In the genomic region with DNA sequence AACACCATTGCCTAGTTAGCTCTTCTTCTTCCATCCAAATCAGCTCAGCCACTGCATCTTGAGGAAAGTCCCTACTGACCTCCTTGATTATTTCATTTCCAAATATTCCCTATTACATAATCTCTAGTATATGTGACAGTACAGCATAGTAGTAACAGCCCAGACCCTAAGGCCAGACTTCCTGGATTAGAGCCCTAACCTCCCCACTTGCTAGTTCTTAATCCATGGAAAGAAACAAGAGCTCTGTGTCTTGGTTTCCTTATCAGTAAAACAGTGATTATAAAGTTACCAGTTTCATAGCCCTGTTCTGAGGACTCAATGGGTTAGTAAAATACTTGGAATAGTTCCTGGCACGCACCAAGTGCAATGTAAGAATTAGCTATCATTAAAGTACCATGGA, we compare ENCODE assay signal across 18 cellular contexts.
DNase-seq lines count a peak whose midpoint lies in the region; TF ChIP-seq lines count a peak whose summit lies in the region.
"Had no signal": no experiment of that assay in that cellular context is flagged by ENCODE, and none has a peak within 500 bp of the region (broad histone marks: within the 10 kb centered on the region; RNA-seq: fewer than 3 reads in every experiment).

No MANE protein-coding gene starts in this region.

- peaks cover 4% of the 10 kb centered on the region for H3K4me1 ChIP-seq in endodermal cell (ENCODE audit: control insufficient read depth, insufficient read depth, low read length)
- H3K4me1 ChIP-seq in hepatocyte (ENCODE audit: insufficient read depth) = peaks cover 15% of the 10 kb centered on the region
- no peaks in the 10 kb centered on the region for H3K4me1 ChIP-seq in smooth muscle cell (ENCODE audit: low read depth)
- no peaks in the 10 kb centered on the region for H3K4me1 ChIP-seq in suprapubic skin
- no peaks in the 10 kb centered on the region for H3K4me1 ChIP-seq in right atrium auricular region
- H3K4me1 ChIP-seq: BLaER1 had no signal

- H3K27me3 ChIP-seq in endodermal cell (ENCODE audit: control insufficient read depth, insufficient read depth, low read length, poor library complexity, severe bottlenecking) = no peaks in the 10 kb centered on the region
- H3K27me3 ChIP-seq in hepatocyte = no peaks in the 10 kb centered on the region
- H3K27me3 ChIP-seq in smooth muscle cell (ENCODE audit: low read depth) = no peaks in the 10 kb centered on the region
- no peaks in the 10 kb centered on the region for H3K27me3 ChIP-seq in suprapubic skin
- H3K27me3 ChIP-seq in right atrium auricular region = no peaks in the 10 kb centered on the region
- H3K27me3 ChIP-seq: BLaER1 had no signal

- 88% methylated on average over 1 of the region's 1 CpG; no CpG with 5 or more reads in 1 of the 2 experiments for WGBS in endodermal cell (ENCODE audit: insufficient coverage in 1 of 2, insufficient read length in 1 of 2), 2 experiments
- WGBS in hepatocyte (ENCODE audit: low lambda C conversion rate, missing lambda C conversion rate) = 38% methylated on average over 1 of the region's 1 CpG
- WGBS in smooth muscle cell (ENCODE audit: low lambda C conversion rate) = 21% methylated on average over 1 of the region's 1 CpG
- 72% methylated on average over 1 of the region's 1 CpG for WGBS in suprapubic skin

- TF ChIP-seq CTCF in endodermal cell (conservative IDR thresholded peaks at IDR 0.05) (no peak), hepatocyte (IDR thresholded peaks at IDR 0.05; ENCODE audit: poor library complexity) (no peak), smooth muscle cell (IDR thresholded peaks at IDR 0.05; ENCODE audit: borderline replicate concordance, insufficient read depth, poor library complexity, severe bottlenecking) (no peak), suprapubic skin (IDR thresholded peaks at IDR 0.05) (no peak), right atrium auricular region (IDR thresholded peaks at IDR 0.05) (no peak)

- no peak for DNase-seq in endodermal cell
- DNase-seq in hepatocyte (ENCODE audit: low spot score) = no peak
- DNase-seq in smooth muscle cell (lab: John Stamatoyannopoulos, UW; ENCODE audit: unreplicated experiment) = no peak
- DNase-seq in suprapubic skin (ENCODE audit: low spot score in 2 of 2) = no peak
- DNase-seq in right atrium auricular region (ENCODE audit: low spot score) = no peak
- DNase-seq in activated CD4-positive, alpha-beta T cell treated with anti-CD3 and anti-CD28 coated beads, Interleukin-2, amount 10 ng/mL, durations not matched to agents 7 days and 5 days = no peak
- DNase-seq: Caco-2; CD4-positive, CD25-positive, alpha-beta regulatory T cell; CD8-positive, alpha-beta T cell; DMS153; DND-41; GDM1; H9 had no signal

- H3K9me3 ChIP-seq in endodermal cell (ENCODE audit: control insufficient read depth, low read length) (peaks cover 18% of the 10 kb centered on the region), hepatocyte (ENCODE audit: low read depth) (no peaks in the 10 kb centered on the region), smooth muscle cell (replicated peaks; ENCODE audit: low read depth) (no peaks in the 10 kb centered on the region), suprapubic skin (peaks cover 4% of the 10 kb centered on the region), right atrium auricular region (no peaks in the 10 kb centered on the region)
- H3K9me3 ChIP-seq: BLaER1, Caco-2 had no signal

- CTCF ChIA-PET in activated CD4-positive, alpha-beta T cell treated with anti-CD3 and anti-CD28 coated beads, Interleukin-2, amount 10 ng/mL, durations not matched to agents 7 days and 5 days (lab: Charles Lee) = no interaction called here

- no peaks in the 10 kb centered on the region for H3K9me2 ChIP-seq in hepatocyte (replicated peaks; ENCODE audit: insufficient read depth)

- no peak overlapping the region for H3K4me3 Mint-ChIP-seq in endodermal cell
- H3K4me3 Mint-ChIP-seq in activated CD4-positive, alpha-beta T cell treated with anti-CD3 and anti-CD28 coated beads, Interleukin-2, amount 10 ng/mL, durations not matched to agents 7 days and 5 days = no peak overlapping the region
- H3K4me3 Mint-ChIP-seq: B cell; CD4-positive, CD25-positive, alpha-beta regulatory T cell; CD8-positive, alpha-beta T cell; GM23338; H9 had no signal

- no peak overlapping the region for H3K27ac ChIP-seq in endodermal cell (ENCODE audit: low read depth, low read length)
- H3K27ac ChIP-seq in hepatocyte = peak overlapping the region; percentile 21
- peak overlapping the region; percentile 32 for H3K27ac ChIP-seq in smooth muscle cell (ENCODE audit: low read depth)
- H3K27ac ChIP-seq in suprapubic skin = no peak overlapping the region
- no peak overlapping the region for H3K27ac ChIP-seq in right atrium auricular region
- H3K27ac ChIP-seq: BLaER1, C4-2B had no signal

- no peaks in the 10 kb centered on the region for H3K27me3 Mint-ChIP-seq in endodermal cell (ENCODE audit: insufficient read depth)
- H3K27me3 Mint-ChIP-seq in activated CD4-positive, alpha-beta T cell treated with anti-CD3 and anti-CD28 coated beads, Interleukin-2, amount 10 ng/mL, durations not matched to agents 7 days and 5 days = peaks cover 2% of the 10 kb centered on the region
- H3K27me3 Mint-ChIP-seq: CD4-positive, CD25-positive, alpha-beta regulatory T cell had no signal

- H3K9ac ChIP-seq in endodermal cell (ENCODE audit: extremely low read depth, low read length, poor library complexity, severe bottlenecking) (no peak overlapping the region), smooth muscle cell (ENCODE audit: low read depth) (no peak overlapping the region)
- H3K9ac ChIP-seq: BLaER1 had no signal

- TF ChIP-seq POLR2A in suprapubic skin (IDR thresholded peaks at IDR 0.05) = no peak

- TF ChIP-seq EP300 in suprapubic skin (IDR thresholded peaks at IDR 0.05) = no peak

- H4K20me1 ChIP-seq in hepatocyte (ENCODE audit: insufficient read depth, poor library complexity, severe bottlenecking) = no peaks in the 10 kb centered on the region
- H4K20me1 ChIP-seq in smooth muscle cell (ENCODE audit: low read depth) = no peaks in the 10 kb centered on the region
- H4K20me1 ChIP-seq: BLaER1 had no signal

- H2AFZ ChIP-seq in hepatocyte (no peak overlapping the region), smooth muscle cell (ENCODE audit: low read depth) (no peak overlapping the region)
- H2AFZ ChIP-seq: GM23338 had no signal

- H3K36me3 Mint-ChIP-seq in endodermal cell (ENCODE audit: low read depth) = peaks cover 7% of the 10 kb centered on the region
- no peaks in the 10 kb centered on the region for H3K36me3 Mint-ChIP-seq in activated CD4-positive, alpha-beta T cell treated with anti-CD3 and anti-CD28 coated beads, Interleukin-2, amount 10 ng/mL, durations not matched to agents 7 days and 5 days (ENCODE audit: low read depth)
- H3K36me3 Mint-ChIP-seq: CD4-positive, CD25-positive, alpha-beta regulatory T cell; CD8-positive, alpha-beta T cell had no signal

- H3F3A ChIP-seq in smooth muscle cell (ENCODE audit: low read depth) = no peaks in the 10 kb centered on the region

- no peak overlapping the region for H3K4me2 ChIP-seq in hepatocyte
- no peak overlapping the region for H3K4me2 ChIP-seq in smooth muscle cell
- H3K4me2 ChIP-seq: BLaER1, GM23338 had no signal

- H3K36me3 ChIP-seq in endodermal cell (ENCODE audit: control insufficient read depth, insufficient read depth, low read length) (no peaks in the 10 kb centered on the region), hepatocyte (replicated peaks; ENCODE audit: insufficient read depth, low read depth) (no peaks in the 10 kb centered on the region), smooth muscle cell (ENCODE audit: low read depth) (no peaks in the 10 kb centered on the region), suprapubic skin (no peaks in the 10 kb centered on the region), right atrium auricular region (no peaks in the 10 kb centered on the region)
- H3K36me3 ChIP-seq: BLaER1 had no signal

- peaks cover 16% of the 10 kb centered on the region for H3K9me3 Mint-ChIP-seq in endodermal cell
- no peaks in the 10 kb centered on the region for H3K9me3 Mint-ChIP-seq in activated CD4-positive, alpha-beta T cell treated with anti-CD3 and anti-CD28 coated beads, Interleukin-2, amount 10 ng/mL, durations not matched to agents 7 days and 5 days
- H3K9me3 Mint-ChIP-seq: CD8-positive, alpha-beta T cell; GM23338 had no signal

- no peak overlapping the region for H3K27ac Mint-ChIP-seq in endodermal cell
- H3K27ac Mint-ChIP-seq in activated CD4-positive, alpha-beta T cell treated with anti-CD3 and anti-CD28 coated beads, Interleukin-2, amount 10 ng/mL, durations not matched to agents 7 days and 5 days = no peak overlapping the region
- H3K27ac Mint-ChIP-seq: B cell; CD4-positive, CD25-positive, alpha-beta regulatory T cell; CD8-positive, alpha-beta T cell; GM23338; H9 had no signal

- POLR2A ChIA-PET in activated CD4-positive, alpha-beta T cell treated with anti-CD3 and anti-CD28 coated beads, Interleukin-2, amount 10 ng/mL, durations not matched to agents 7 days and 5 days (lab: Charles Lee) = interaction anchor here (0.6 kb wide), 1 partner anchor 1722 kb away, joined by 3 read pairs; no protein-coding TSS in a partner anchor

- H3K79me2 ChIP-seq in hepatocyte (no peaks in the 10 kb centered on the region), smooth muscle cell (ENCODE audit: low read depth) (no peaks in the 10 kb centered on the region)

- H3K4me3 ChIP-seq in endodermal cell (ENCODE audit: low read length) = peak overlapping the region; percentile 15
- no peak overlapping the region for H3K4me3 ChIP-seq in hepatocyte
- H3K4me3 ChIP-seq in smooth muscle cell = no peak overlapping the region
- no peak overlapping the region for H3K4me3 ChIP-seq in suprapubic skin
- H3K4me3 ChIP-seq in right atrium auricular region = no peak overlapping the region
- H3K4me3 ChIP-seq: BLaER1, GM12878, GM23338 had no signal

- peaks cover 9% of the 10 kb centered on the region for H3K4me1 Mint-ChIP-seq in endodermal cell
- no peaks in the 10 kb centered on the region for H3K4me1 Mint-ChIP-seq in activated CD4-positive, alpha-beta T cell treated with anti-CD3 and anti-CD28 coated beads, Interleukin-2, amount 10 ng/mL, durations not matched to agents 7 days and 5 days
- H3K4me1 Mint-ChIP-seq: B cell; CD4-positive, CD25-positive, alpha-beta regulatory T cell; GM23338 had no signal

Comparison
In these comparisons a context has a peak if more than half of its experiments do, and no peak if none do; other contexts are left out.
1. H3K27ac ChIP-seq: peak in hepatocyte (single experiment) and smooth muscle cell (single experiment); none in endodermal cell (single experiment), suprapubic skin (single experiment) and right atrium auricular region (0 of 2).